ENCODE assay signal across 24 cellular contexts in the genomic region with DNA sequence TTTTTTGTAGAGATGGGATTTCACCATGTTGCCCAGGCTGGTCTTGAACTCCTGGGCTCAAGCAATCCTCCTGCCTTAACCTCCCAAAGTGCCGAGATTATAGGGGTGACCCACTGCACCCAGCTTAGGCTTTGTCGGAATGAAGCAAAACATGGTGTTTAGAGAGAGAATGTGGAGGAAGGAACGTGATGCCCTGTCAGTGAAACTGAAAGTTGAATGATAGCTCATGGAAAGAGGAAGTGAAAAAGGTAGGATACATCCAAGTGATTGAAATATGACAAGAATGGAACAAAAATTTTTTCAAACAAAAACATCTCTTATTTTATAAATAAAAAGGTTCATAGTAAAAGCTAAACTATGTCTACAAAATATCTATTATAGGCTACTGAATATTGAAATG. TPM values are rescaled to one million over a fixed set of nuclear protein-coding genes. Genes with fewer than 3 reads are reported as not detected.
DNase-seq lines count a peak whose midpoint lies in the region; ATAC-seq and TF ChIP-seq lines count a peak whose summit lies in the region.
"Had no signal": no experiment of that assay in that cellular context is flagged by ENCODE, and none has a peak within 500 bp of the region (broad histone marks: within the 10 kb centered on the region; RNA-seq: fewer than 3 reads in every experiment).

No MANE protein-coding gene starts in this region.

- H4K91ac ChIP-seq in trophoblast cell (ENCODE audit: low read depth, low read length) = no peak overlapping the region

- ATAC-seq in activated naive CD8-positive, alpha-beta T cell treated with anti-CD3 and anti-CD28 coated beads, Interleukin-2, amount 50 U/mL, for 24 hours = no peak
- no peak for ATAC-seq in left lung
- ATAC-seq: HCT116 had no signal

- H2AFZ ChIP-seq in trophoblast cell (ENCODE audit: insufficient read depth, low read length, poor library complexity) = no peak overlapping the region

- intact Hi-C loops in left lung (cut with DNase I) = no loop called here

- H3K4ac ChIP-seq in trophoblast cell (ENCODE audit: low read depth, low read length) = no peak overlapping the region

- no peak overlapping the region for H4K8ac ChIP-seq in trophoblast cell (ENCODE audit: low read depth, low read length)

- no peak overlapping the region for H2BK120ac ChIP-seq in trophoblast cell (ENCODE audit: insufficient read depth, low read length, poor library complexity)

- H3K4me3 ChIP-seq in DOHH2 (ENCODE audit: low read length) (no peak overlapping the region), NB4 (ENCODE audit: low read depth, low read length) (no peak overlapping the region), trophoblast cell (ENCODE audit: low read depth, low read length) (no peak overlapping the region), left lung (no peak overlapping the region)
- H3K4me3 ChIP-seq: esophagus muscularis mucosa, sigmoid colon, thoracic aorta had no signal

- H2BK5ac ChIP-seq in trophoblast cell (ENCODE audit: low read depth, low read length, poor library complexity) = no peak overlapping the region

- no peak overlapping the region for H4K12ac ChIP-seq in trophoblast cell (ENCODE audit: low read depth, low read length)

- no peaks in the 10 kb centered on the region for H3K9me3 ChIP-seq in DOHH2 (ENCODE audit: control insufficient read depth, insufficient read depth, low read length)
- H3K9me3 ChIP-seq in trophoblast cell (ENCODE audit: insufficient read depth, low read depth, low read length) = no peaks in the 10 kb centered on the region
- H3K9me3 ChIP-seq in left lung = no peaks in the 10 kb centered on the region
- H3K9me3 ChIP-seq: esophagus muscularis mucosa, sigmoid colon, thoracic aorta had no signal

- 0 out of 2 replicates have a peak, but pooled peaks cover 3% of the 10 kb centered on the region for H4K20me1 ChIP-seq in DOHH2 (ENCODE audit: control insufficient read depth, insufficient read depth, low read depth, low read length)

- H3K9ac ChIP-seq in trophoblast cell (ENCODE audit: low read length) = no peak overlapping the region

- H3K27ac ChIP-seq in DOHH2 (ENCODE audit: low read depth, low read length) (no peak overlapping the region), trophoblast cell (ENCODE audit: low read depth, low read length) (no peak overlapping the region), left lung (peak overlapping the region in 1 of 2 donors; percentile 10)
- H3K27ac ChIP-seq: esophagus muscularis mucosa, sigmoid colon, thoracic aorta had no signal

- no peak overlapping the region for H2BK12ac ChIP-seq in trophoblast cell (ENCODE audit: low read length)

- H3K36me3 Mint-ChIP-seq in activated naive CD8-positive, alpha-beta T cell treated with anti-CD3 and anti-CD28 coated beads, Interleukin-2, amount 50 U/mL, for 24 hours (ENCODE audit: low read depth) = peaks cover 15% of the 10 kb centered on the region
- H3K36me3 Mint-ChIP-seq in mesothelial cell of epicardium = peaks cover 7% of the 10 kb centered on the region

- H3K27me3 ChIP-seq in DOHH2 (ENCODE audit: control insufficient read depth, low read length) (no peaks in the 10 kb centered on the region), trophoblast cell (ENCODE audit: insufficient read depth, low read length) (no peaks in the 10 kb centered on the region), left lung (no peaks in the 10 kb centered on the region)
- H3K27me3 ChIP-seq: esophagus muscularis mucosa, sigmoid colon had no signal

- H3K36me3 ChIP-seq in DOHH2 (ENCODE audit: control insufficient read depth, low read length) = peaks cover 8% of the 10 kb centered on the region
- no peaks in the 10 kb centered on the region for H3K36me3 ChIP-seq in trophoblast cell (ENCODE audit: control insufficient read depth in 1 of 2, insufficient read depth in 2 of 2, low read length in 2 of 2)
- no peaks in the 10 kb centered on the region for H3K36me3 ChIP-seq in left lung
- H3K36me3 ChIP-seq: esophagus muscularis mucosa, sigmoid colon, thoracic aorta had no signal

- peaks cover 6% of the 10 kb centered on the region for H3K9me3 Mint-ChIP-seq in activated naive CD8-positive, alpha-beta T cell treated with anti-CD3 and anti-CD28 coated beads, Interleukin-2, amount 50 U/mL, for 24 hours
- peaks cover 6% of the 10 kb centered on the region for H3K9me3 Mint-ChIP-seq in mesothelial cell of epicardium
- H3K9me3 Mint-ChIP-seq: activated naive CD4-positive, alpha-beta T cell treated with anti-CD3 and anti-CD28 coated beads for 36 hours; brain; T-helper 2 cell treated with Interferon-gamma antibody and Interleukin-4, amounts not matched to agents 5 μg/mL and 100 μg/mL, for 36 hours had no signal

- H3K9me2 ChIP-seq in DOHH2 (replicated peaks; ENCODE audit: control insufficient read depth, low read length) = no peaks in the 10 kb centered on the region

- H3F3A ChIP-seq in DOHH2 (ENCODE audit: control insufficient read depth, insufficient read depth) = no peaks in the 10 kb centered on the region

- H3K27me3 Mint-ChIP-seq in activated naive CD8-positive, alpha-beta T cell treated with anti-CD3 and anti-CD28 coated beads, Interleukin-2, amount 50 U/mL, for 24 hours = no peaks in the 10 kb centered on the region
- H3K27me3 Mint-ChIP-seq in mesothelial cell of epicardium (ENCODE audit: low read depth) = no peaks in the 10 kb centered on the region
- H3K27me3 Mint-ChIP-seq: activated CD4-positive, alpha-beta T cell treated with anti-CD3 and anti-CD28 coated beads, Interleukin-2, amount 10 ng/mL, durations not matched to agents 24 days and 14 days had no signal

- peak overlapping the region; percentile 43 for H3K27ac Mint-ChIP-seq in activated naive CD8-positive, alpha-beta T cell treated with anti-CD3 and anti-CD28 coated beads, Interleukin-2, amount 50 U/mL, for 24 hours
- H3K27ac Mint-ChIP-seq in mesothelial cell of epicardium = no peak overlapping the region
- H3K27ac Mint-ChIP-seq: activated CD4-positive, alpha-beta T cell treated with anti-CD3 and anti-CD28 coated beads, Interleukin-2, amount 10 ng/mL, durations not matched to agents 24 days and 14 days; activated naive CD4-positive, alpha-beta T cell treated with anti-CD3 and anti-CD28 coated beads for 36 hours; brain; T-helper 2 cell treated with Interferon-gamma antibody and Interleukin-4, amounts not matched to agents 5 μg/mL and 100 μg/mL, for 36 hours had no signal

- H2AK5ac ChIP-seq in trophoblast cell (ENCODE audit: low read length) = no peak overlapping the region

- no peak overlapping the region for H3K14ac ChIP-seq in trophoblast cell (ENCODE audit: low read length)

- WGBS in trophoblast cell (ENCODE audit: extremely low coverage, insufficient coverage, insufficient read length) = no CpG with 5 or more reads among the region's 3 CpGs

- H3K4me1 ChIP-seq in DOHH2 (ENCODE audit: control insufficient read depth, low read length) (peaks cover 24% of the 10 kb centered on the region), trophoblast cell (ENCODE audit: control insufficient read depth in 1 of 2, insufficient read depth in 2 of 2, low read length in 2 of 2) (no peaks in the 10 kb centered on the region), left lung (peaks cover 13 to 38% of the 10 kb centered on the region in 2 donors)

- peak overlapping the region; percentile 22 for H3K4me2 ChIP-seq in DOHH2 (ENCODE audit: low read length)
- no peak overlapping the region for H3K4me2 ChIP-seq in trophoblast cell (ENCODE audit: low read length)

- H3K23ac ChIP-seq in trophoblast cell (ENCODE audit: low read length) = no peak overlapping the region

- TF ChIP-seq CTCF in DOHH2 (IDR thresholded peaks at IDR 0.05; ENCODE audit: low read depth, low read length, poor library complexity, severe bottlenecking) (no peak), NB4 (IDR thresholded peaks at IDR 0.05; ENCODE audit: low read depth, low read length) (no peak), left lung (IDR thresholded peaks at IDR 0.05) (no peak), mesothelial cell of epicardium (IDR thresholded peaks at IDR 0.05; ENCODE audit: unreplicated experiment) (no peak)

- H3K79me1 ChIP-seq in trophoblast cell (ENCODE audit: low read length) = no peaks in the 10 kb centered on the region

- H3K18ac ChIP-seq in trophoblast cell (ENCODE audit: low read length) = peak overlapping the region; percentile 59

- H3K79me2 ChIP-seq in DOHH2 (ENCODE audit: control insufficient read depth, low read length) = peaks cover 97% of the 10 kb centered on the region
- H3K79me2 ChIP-seq in trophoblast cell (ENCODE audit: control insufficient read depth, insufficient read depth, low read length, poor library complexity) = no peaks in the 10 kb centered on the region

- DNase-seq in NB4 (ENCODE audit: low read depth) (peak; percentile 67), trophoblast cell (no peak), left lung (no peak), HPDE6-E6E7 (ENCODE audit: extremely low spot score) (no peak), mesothelial cell of epicardium (ENCODE audit: low spot score in 2 of 2, unreplicated experiment in 2 of 2) (no peak)
- DNase-seq in activated naive CD8-positive, alpha-beta T cell treated with anti-CD3 and anti-CD28 coated beads, Interleukin-2, amount 50 U/mL, for 24 hours = no peak
- no peak for DNase-seq in stimulated activated CD4-positive, alpha-beta T cell treated with anti-CD3 and anti-CD28 coated beads, Interleukin-4, amount 100 ng/mL, for 4 hours
- DNase-seq: activated CD4-positive, alpha-beta T cell treated with anti-CD3 and anti-CD28 coated beads, Interleukin-2, amount 10 ng/mL, durations not matched to agents 24 days and 14 days; activated naive CD4-positive, alpha-beta T cell treated with anti-CD3 and anti-CD28 coated beads for 36 hours; DMS53; head of caudate nucleus; midbrain; NCI-H1092; NCI-H82; occipital lobe; SHP77; sigmoid colon; stimulated activated CD4-positive, alpha-beta T cell treated with anti-CD3 and anti-CD28 coated beads, Interleukin-2, amount 100 ng/mL, for 48 hours had no signal

- TF ChIP-seq POLR2A in NB4 (IDR thresholded peaks at IDR 0.05; ENCODE audit: extremely low read depth, insufficient read length) = no peak

- H3K4me3 Mint-ChIP-seq in activated naive CD8-positive, alpha-beta T cell treated with anti-CD3 and anti-CD28 coated beads, Interleukin-2, amount 50 U/mL, for 24 hours = no peak overlapping the region
- no peak overlapping the region for H3K4me3 Mint-ChIP-seq in mesothelial cell of epicardium
- H3K4me3 Mint-ChIP-seq: activated CD4-positive, alpha-beta T cell treated with anti-CD3 and anti-CD28 coated beads, Interleukin-2, amount 10 ng/mL, durations not matched to agents 24 days and 14 days; activated naive CD4-positive, alpha-beta T cell treated with anti-CD3 and anti-CD28 coated beads for 36 hours; T-helper 2 cell treated with Interferon-gamma antibody and Interleukin-4, amounts not matched to agents 5 μg/mL and 100 μg/mL, for 36 hours had no signal

- H3K4me1 Mint-ChIP-seq in activated naive CD8-positive, alpha-beta T cell treated with anti-CD3 and anti-CD28 coated beads, Interleukin-2, amount 50 U/mL, for 24 hours = peaks cover 40% of the 10 kb centered on the region
- H3K4me1 Mint-ChIP-seq in mesothelial cell of epicardium = peaks cover 16% of the 10 kb centered on the region

RNA-seq across cellular contexts. Expression of gene AKAP9, which starts 5.9 kb away (rescaled TPM):
- polyA plus RNA-seq in trophoblast cell (2013) = 19.8 and 20.1 TPM in 2 replicates
- total RNA-seq in left lung (10 to 100 TPM; 57.5 to 58.6 TPM), mesothelial cell of epicardium (108 to 119 TPM (median 110 TPM) in 3 replicates)
